13 cellular contexts compared by ENCODE assay signal in genomic region chr2:127807678-127808353, GRCh38. TPM values are rescaled to one million over a fixed set of nuclear protein-coding genes. Genes with fewer than 3 reads are reported as not detected.
DNase-seq lines count a peak whose midpoint lies in the region; ATAC-seq and TF ChIP-seq lines count a peak whose summit lies in the region.
"Had no signal": no experiment of that assay in that cellular context is flagged by ENCODE, and none has a peak within 500 bp of the region (broad histone marks: within the 10 kb centered on the region; RNA-seq: fewer than 3 reads in every experiment).

No MANE protein-coding gene starts in this region.

- H3K4me1 Mint-ChIP-seq in natural killer cell treated with Interleukin-12 subunit alpha and Interleukin-12 subunit beta and Interleukin-15 and Interleukin-18, amount 100 ng/mL, for 72 hours (ENCODE audit: low read depth in 2 of 2) = peaks cover 44 to 46% of the 10 kb centered on the region in 2 donors

- peak overlapping the region; percentile 69 for H3K4me3 Mint-ChIP-seq in natural killer cell treated with Interleukin-12 subunit alpha and Interleukin-12 subunit beta and Interleukin-15 and Interleukin-18, amount 100 ng/mL, for 72 hours

- H3K27ac Mint-ChIP-seq in natural killer cell treated with Interleukin-12 subunit alpha and Interleukin-12 subunit beta and Interleukin-15 and Interleukin-18, amount 100 ng/mL, for 72 hours = peak overlapping the region in 1 of 2 donors; percentile 25

- no peak for ATAC-seq in natural killer cell treated with Interleukin-12 subunit alpha and Interleukin-12 subunit beta and Interleukin-15 and Interleukin-18, amount 100 ng/mL, for 72 hours

- TF ChIP-seq CTCF in astrocyte of the spinal cord (IDR thresholded peaks at IDR 0.05; ENCODE audit: low read depth, low read length) = no peak

- H3K27me3 Mint-ChIP-seq in natural killer cell treated with Interleukin-12 subunit alpha and Interleukin-12 subunit beta and Interleukin-15 and Interleukin-18, amount 100 ng/mL, for 72 hours = no peaks in the 10 kb centered on the region

- H3K4me3 ChIP-seq in astrocyte of the spinal cord (ENCODE audit: low read depth, low read length) = no peak overlapping the region
- H3K4me3 ChIP-seq: ovary had no signal

- no peaks in the 10 kb centered on the region for H3K9me3 Mint-ChIP-seq in natural killer cell treated with Interleukin-12 subunit alpha and Interleukin-12 subunit beta and Interleukin-15 and Interleukin-18, amount 100 ng/mL, for 72 hours

- peaks cover 11% of the 10 kb centered on the region for H3K36me3 Mint-ChIP-seq in natural killer cell treated with Interleukin-12 subunit alpha and Interleukin-12 subunit beta and Interleukin-15 and Interleukin-18, amount 100 ng/mL, for 72 hours

- DNase-seq in Caki2 (ENCODE audit: low read depth) (peak; percentile 37), M059J (ENCODE audit: low read depth) (peak; percentile 35), astrocyte of the spinal cord (ENCODE audit: low read depth, low spot score) (peak; percentile 31), ureter (ENCODE audit: low spot score) (no peak), LoVo (ENCODE audit: low spot score) (no peak), hippocampal formation (lab: John Stamatoyannopoulos, UW) (no peak), GM03348 (ENCODE audit: low spot score) (no peak)
- no peak for DNase-seq in natural killer cell treated with Interleukin-12 subunit alpha and Interleukin-12 subunit beta and Interleukin-15 and Interleukin-18, amount 100 ng/mL, for 72 hours (ENCODE audit: low spot score)
- DNase-seq: activated CD4-positive, CD25-positive, alpha-beta regulatory T cell; aorta; ovary; RPMI8226; stimulated activated CD4-positive, alpha-beta T cell treated with anti-CD3 and anti-CD28 coated beads, Interleukin-4, amount 100 ng/mL, for 24 hours had no signal

- in situ Hi-C loops in Caki2 (cut with HindIII; ENCODE audit: low pct_unique_long_range_greater_than_20kb, low sequenced_read_pairs) = no loop called here
- in situ Hi-C loops in astrocyte of the spinal cord (cut with HindIII; ENCODE audit: low sequenced_read_pairs) = no loop called here

RNA-seq across cellular contexts. Expression of gene WDR33, which starts 3.2 kb away (rescaled TPM):
- 23.8 and 30.9 TPM in 2 replicates for total RNA-seq in Caki2 (2014; rRNA removed; shearing (Covaris generic); ENCODE audit: low replicate concordance)
- 13.6 and 26.4 TPM in 2 replicates for total RNA-seq in M059J (2014; rRNA removed; shearing (Covaris generic))
- 10 to 100 TPM; 70.6 to 85.3 TPM for total RNA-seq in natural killer cell treated with Interleukin-12 subunit alpha and Interleukin-12 subunit beta and Interleukin-15 and Interleukin-18, amount 100 ng/mL, for 72 hours
- total RNA-seq in ureter = 60.1 TPM

RNA-seq across cellular contexts. Expression of gene POLR2D, which starts 50.1 kb away (rescaled TPM):
- 17.9 and 24.8 TPM in 2 replicates for total RNA-seq in Caki2 (2014; rRNA removed; shearing (Covaris generic); ENCODE audit: low replicate concordance)
- total RNA-seq in M059J (2014; rRNA removed; shearing (Covaris generic)) = 18.7 and 22.3 TPM in 2 replicates
- total RNA-seq in natural killer cell treated with Interleukin-12 subunit alpha and Interleukin-12 subunit beta and Interleukin-15 and Interleukin-18, amount 100 ng/mL, for 72 hours = 10 to 100 TPM; 54.7 to 71.9 TPM
- 29.7 TPM for total RNA-seq in ureter

Comparison
In these comparisons a context has a peak if more than half of its experiments do, and no peak if none do; other contexts are left out.
1. DNase-seq: peak in Caki2 (single experiment), M059J (single experiment) and astrocyte of the spinal cord (single experiment); none in natural killer cell treated with Interleukin-12 subunit alpha and Interleukin-12 subunit beta and Interleukin-15 and Interleukin-18, amount 100 ng/mL, for 72 hours (single experiment), ureter (single experiment), LoVo (single experiment), hippocampal formation (0 of 2) and GM03348 (single experiment).